In the genomic region with DNA sequence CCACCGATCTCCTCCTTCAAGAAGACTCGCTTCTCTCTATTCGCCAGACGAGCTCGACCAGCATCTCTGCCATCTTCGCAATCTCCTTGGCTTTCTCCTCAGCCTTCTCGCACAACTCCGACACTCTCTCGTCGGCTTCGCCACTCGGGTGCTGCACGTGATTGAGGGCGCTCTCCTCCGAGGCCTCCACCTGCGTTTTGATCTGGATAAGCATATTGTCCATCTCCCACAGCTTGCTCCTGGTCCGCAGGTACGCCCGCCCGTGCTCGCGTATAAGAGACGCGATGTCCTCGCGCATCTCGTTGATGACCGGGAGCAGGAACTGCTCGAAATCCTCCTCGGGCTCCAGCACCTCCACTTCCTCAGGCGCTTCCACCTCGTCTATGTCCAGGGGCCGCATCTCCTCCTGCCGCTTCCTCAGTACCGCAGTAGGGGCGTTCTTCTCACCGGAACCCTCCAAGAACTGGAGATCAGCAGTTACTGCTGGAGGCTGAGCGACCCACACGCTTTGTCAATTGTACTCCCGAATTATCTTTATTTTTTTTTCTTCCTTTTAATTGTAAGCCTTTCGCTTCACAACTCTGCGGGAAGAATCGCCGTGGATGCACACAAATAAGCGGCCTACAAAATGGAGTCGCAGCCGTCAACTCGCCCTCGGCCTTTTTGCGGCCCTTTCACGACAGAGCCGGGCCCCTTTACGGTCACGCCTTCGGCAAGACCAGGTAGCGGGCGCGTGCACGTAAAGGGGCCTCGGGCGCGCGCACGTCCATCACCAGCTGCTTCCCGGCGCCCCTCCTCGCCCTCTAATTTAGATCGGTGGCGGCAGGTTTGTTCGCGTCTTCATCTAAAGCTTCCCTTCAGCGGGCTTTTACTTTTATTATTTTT, we compare ENCODE assay signal across 8 cellular contexts. TPM values are rescaled to one million over a fixed set of nuclear protein-coding genes. Genes with fewer than 3 reads are reported as not detected.
A peak's percentile ranks its signal among the peaks of the same experiment; 100 is the strongest.
DNase-seq lines count a peak whose midpoint lies in the region; ATAC-seq, FAIRE-seq and TF ChIP-seq lines count a peak whose summit lies in the region.

MRFAP1L1 (minus strand) TSS at position 636 of the 885 bp plus-strand sequence; CDS start at position 400, 236 bp downstream.

- peaks cover 0 to 2% of the 10 kb centered on the region in 2 donors for H3K36me3 ChIP-seq in kidney (ENCODE audit: control insufficient read depth in 1 of 2, insufficient read depth in 2 of 2, low read length in 2 of 2)

- TF ChIP-seq CTCF in AG09319 (IDR thresholded peaks at IDR 0.05; ENCODE audit: low read depth, low read length), result no peak; the same call in 1 of the 2 replicates
- TF ChIP-seq CTCF in kidney (IDR thresholded peaks at IDR 0.05; ENCODE audit: borderline replicate concordance, extremely low read depth, insufficient read depth), result no peak

- peak; percentile 90 for DNase-seq in AG09319 (ENCODE audit: extremely low read depth, low read depth)
- DNase-seq in NCI-H510A (lab: John Stamatoyannopoulos, UW), result peak; percentile 89
- peak; percentile 92 to 96 for DNase-seq in activated CD4-positive, alpha-beta T cell treated with anti-CD3 and anti-CD28 coated beads for 24 hours (ENCODE audit: low read depth in 2 of 2)
- DNase-seq in cerebellum (ENCODE audit: low spot score), result peak; percentile 94
- DNase-seq in kidney, result peak; percentile 97
- DNase-seq in stimulated activated CD4-positive, alpha-beta T cell treated with anti-CD3 and anti-CD28 coated beads, Interleukin-15, amount 100 ng/mL, for 1 hour (ENCODE audit: low read depth in 1 of 2, low spot score in 1 of 2), result peak; percentile 90 to 91

- H3K9me3 ChIP-seq in kidney (ENCODE audit: control insufficient read depth in 1 of 2, low read length in 2 of 2), result no peaks in the 10 kb centered on the region

- no peak for FAIRE-seq in kidney (lab: Jason Lieb, UNC)

- H3K9ac ChIP-seq in kidney (ENCODE audit: low read length in 2 of 2), result peak within 1 kb of the TSS; percentile 61 to 89

- H3K27ac ChIP-seq in kidney (ENCODE audit: low read depth in 2 of 2, low read length in 2 of 2), result peak within 1 kb of the TSS; percentile 82

- peaks cover 9 to 10% of the 10 kb centered on the region in 2 donors for H3K4me1 ChIP-seq in kidney (ENCODE audit: control insufficient read depth in 1 of 2, insufficient read depth in 1 of 2, low read depth in 1 of 2, low read length in 2 of 2)

- H3K4me3 ChIP-seq in kidney (ENCODE audit: low read length in 2 of 2), result peak within 1 kb of the TSS; percentile 88 to 93

- intact Hi-C loops in kidney (cut with DNase I), result loop anchor here (10.0 kb wide), 1 partner anchor 365 kb away; no protein-coding TSS in a partner anchor

- ATAC-seq in GM19035 (IDR thresholded peaks at IDR 0.05; ENCODE audit: unreplicated experiment) (peak; percentile 71), HG03378 (IDR thresholded peaks at IDR 0.05; ENCODE audit: unreplicated experiment) (peak; percentile 48)

RNA-seq across cellular contexts. Expression of gene MRFAP1L1, which starts in this region (rescaled TPM):
- total RNA-seq in cerebellum (61.2 TPM), kidney (57.1 TPM)
- polyA plus RNA-seq in kidney (ENCODE audit: insufficient read depth, low read depth, low replicate concordance), result 69.1 TPM

Comparison
In these comparisons a context has a peak if more than half of its experiments do, and no peak if none do; other contexts are left out.
1. Peak in every context shown above with its lines: DNase-seq, ATAC-seq, H3K4me3 ChIP-seq and H3K27ac ChIP-seq.